In the genomic region with DNA sequence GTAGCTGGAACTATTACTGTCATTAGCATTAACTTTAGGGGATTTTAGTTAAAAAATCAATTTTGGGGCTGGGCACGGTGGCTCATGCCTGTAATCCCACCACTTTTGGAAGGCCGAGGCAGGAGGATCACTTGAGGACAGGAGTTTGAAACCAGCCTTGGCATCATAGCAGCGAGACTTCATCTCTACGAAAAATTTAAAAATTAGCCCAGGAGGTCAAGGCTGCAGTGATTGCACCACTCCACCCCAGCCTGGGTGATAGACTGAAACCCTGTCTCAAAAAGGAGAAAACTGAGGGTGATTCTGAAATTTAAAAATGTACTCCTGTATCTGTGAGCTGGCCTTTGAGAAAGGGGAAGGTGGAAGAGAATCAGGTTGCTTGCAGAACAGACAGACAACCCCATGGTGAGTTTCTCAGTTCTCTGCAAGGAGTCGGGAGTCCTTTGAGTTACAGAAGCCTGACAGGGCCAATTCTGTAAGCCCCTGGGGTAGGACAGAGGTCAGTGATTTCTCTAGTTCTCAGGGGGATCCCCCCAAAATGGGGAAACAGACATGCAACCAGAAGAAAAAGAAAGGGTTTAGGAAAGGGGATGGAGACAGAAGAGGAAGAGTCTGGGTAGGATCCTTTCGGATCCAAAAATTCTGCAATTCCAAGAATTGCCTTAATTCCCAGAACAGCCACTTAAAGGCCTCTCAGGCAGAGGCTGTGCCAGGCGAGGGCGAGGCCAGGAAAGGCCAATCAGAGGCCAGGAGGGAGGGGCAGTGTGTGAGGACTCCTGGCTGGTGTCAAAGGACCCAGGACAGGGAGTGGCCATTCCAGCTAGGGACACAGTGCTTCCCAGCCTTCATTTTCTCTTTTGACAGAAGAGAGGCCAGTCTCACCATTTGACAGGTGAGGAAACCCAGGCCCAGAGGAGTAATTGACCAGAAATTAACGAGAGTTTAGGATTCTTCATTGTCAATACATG, we compare ENCODE assay signal across 9 cellular contexts. TPM values are rescaled to one million over a fixed set of nuclear protein-coding genes. Genes with fewer than 3 reads are reported as not detected.
DNase-seq lines count a peak whose midpoint lies in the region; ATAC-seq and TF ChIP-seq lines count a peak whose summit lies in the region.
"Had no signal": no experiment of that assay in that cellular context is flagged by ENCODE, and none has a peak within 500 bp of the region (broad histone marks: within the 10 kb centered on the region; RNA-seq: fewer than 3 reads in every experiment).

No MANE protein-coding gene starts in this region.

- H3K9me3 ChIP-seq in HCT116 (ENCODE audit: control insufficient read depth in 1 of 2, insufficient read depth in 1 of 2, low read depth in 1 of 2, low read length in 2 of 2) (no peaks in the 10 kb centered on the region), body of pancreas (no peaks in the 10 kb centered on the region), thoracic aorta (no peaks in the 10 kb centered on the region)

- POLR2A ChIA-PET in HCT116 (lab: Charles Lee), result interaction anchor here (1.0 kb wide), 1 partner anchor 9 kb away, joined by 3 read pairs; no protein-coding TSS in a partner anchor

- peaks cover 0 to 12% of the 10 kb centered on the region in 2 experiments; a peak in 3 of 4 replicates for H3K4me1 ChIP-seq in HCT116 (ENCODE audit: control insufficient read depth in 1 of 2, insufficient read depth in 2 of 2, low read length in 2 of 2)
- H3K4me1 ChIP-seq in body of pancreas, result peaks cover 80% of the 10 kb centered on the region
- peaks cover 21 to 26% of the 10 kb centered on the region in 2 donors for H3K4me1 ChIP-seq in thoracic aorta (ENCODE audit: control insufficient read depth in 1 of 2, low read depth in 2 of 2)

- no peaks in the 10 kb centered on the region for H3K36me3 ChIP-seq in HCT116 (ENCODE audit: control insufficient read depth in 1 of 2, insufficient read depth in 2 of 2, low read length in 2 of 2)
- H3K36me3 ChIP-seq in body of pancreas (replicated peaks in 1 of 2; ENCODE audit: insufficient read depth in 1 of 2, low read depth in 2 of 2), result no peaks in the 10 kb centered on the region
- H3K36me3 ChIP-seq in thoracic aorta, result peaks cover 18% of the 10 kb centered on the region

- CTCF ChIA-PET in HCT116 (lab: Charles Lee), result no interaction called here

- no peaks in the 10 kb centered on the region for H4K20me1 ChIP-seq in HCT116 (ENCODE audit: insufficient read depth)

- no peak overlapping the region for H3K9ac ChIP-seq in HCT116 (ENCODE audit: low read length)

- H3K9me2 ChIP-seq in HCT116 (ENCODE audit: insufficient read depth), result no peaks in the 10 kb centered on the region

- TF ChIP-seq RAD21 in HCT116 (IDR thresholded peaks at IDR 0.05; ENCODE audit: low read depth), result no peak

- DNase-seq in HCT116 (ENCODE audit: low read depth, low spot score) (peak; percentile 56), body of pancreas (peak; percentile 89 to 93 (median 92)), left lobe of liver (ENCODE audit: low spot score) (peak; percentile 95), thoracic aorta (ENCODE audit: low spot score) (peak; percentile 28), pons (ENCODE audit: low spot score) (no peak)
- DNase-seq: NCI-H1417 had no signal

- H3K27ac ChIP-seq in HCT116 (ENCODE audit: low read depth, low read length), result no peak overlapping the region
- peak overlapping the region; percentile 71 to 83 (median 82) for H3K27ac ChIP-seq in body of pancreas
- peak overlapping the region; percentile 45 to 58 for H3K27ac ChIP-seq in thoracic aorta

- TF ChIP-seq POLR2A in HCT116 (IDR thresholded peaks at IDR 0.05; ENCODE audit: borderline replicate concordance, extremely low read depth, insufficient read depth, insufficient read length), result no peak
- TF ChIP-seq POLR2A in body of pancreas (IDR thresholded peaks at IDR 0.05), result peak in 2 of 3 donors; percentile 51 to 56

- H3K27me3 ChIP-seq in HCT116 (ENCODE audit: insufficient read depth, low read length), result no peaks in the 10 kb centered on the region
- H3K27me3 ChIP-seq in body of pancreas, result no peaks in the 10 kb centered on the region
- H3K27me3 ChIP-seq in thoracic aorta (replicated peaks; ENCODE audit: insufficient read depth), result no peaks in the 10 kb centered on the region

- TF ChIP-seq CTCF in HCT116 (IDR thresholded peaks at IDR 0.05 in 2 of 3, conservative IDR thresholded peaks at IDR 0.05 in 1 of 3; ENCODE audit: borderline replicate concordance in 1 of 3, insufficient read depth in 1 of 3, low read depth in 2 of 3, low read length in 2 of 3), result no peak
- TF ChIP-seq CTCF in body of pancreas (IDR thresholded peaks at IDR 0.05), result peak in 1 of 7 experiments; percentile 8
- no peak for TF ChIP-seq CTCF in thoracic aorta (IDR thresholded peaks at IDR 0.05)

- RAD21 ChIA-PET in HCT116 (lab: Charles Lee; ENCODE audit: low non-redundant PET in 1 of 2, low total read pairs in 2 of 2, uncharacterized antibody in 2 of 2, unreplicated experiment in 2 of 2), result no interaction called here

- no TSS peak for BruUV-seq in HCT116 (replicated peaks; lab: Mats Ljungman, UMichigan)

- H3K4me3 ChIP-seq in HCT116 (replicated peaks in 1 of 2; ENCODE audit: low read depth in 1 of 2, low read length in 2 of 2), result no peak overlapping the region
- no peak overlapping the region for H3K4me3 ChIP-seq in body of pancreas
- H3K4me3 ChIP-seq in thoracic aorta, result no peak overlapping the region

- intact Hi-C loops in HCT116 (cut with micrococcal nuclease), result no loop called here
- intact Hi-C loops in body of pancreas (cut with DNase I), result no loop called here

- ATAC-seq in HCT116 (peak; percentile 100), body of pancreas (peak; percentile 80), left lobe of liver (peak; percentile 83), thoracic aorta (ENCODE audit: insufficient number of reproducible peaks, low FRiP score, low read depth) (peak; percentile 30), GM21737 (IDR thresholded peaks at IDR 0.05; ENCODE audit: unreplicated experiment) (no peak), GM19467 (IDR thresholded peaks at IDR 0.05; ENCODE audit: unreplicated experiment) (no peak)

- H3K4me2 ChIP-seq in HCT116 (ENCODE audit: low read length), result peak overlapping the region; percentile 40

- H2AFZ ChIP-seq in HCT116 (ENCODE audit: low read depth, low read length, poor library complexity, severe bottlenecking), result peak overlapping the region; percentile 72

- WGBS in body of pancreas, 2 donors, result 34 to 36% methylated on average over 9 of the region's 9 CpGs

- no peaks in the 10 kb centered on the region for H3K79me2 ChIP-seq in HCT116 (ENCODE audit: insufficient read depth, low read length)

TF ChIP-seq in HCT116, 20 proteins besides CTCF, POLR2A, EP300 and RAD21:
- no peak for TF ChIP-seq TCF7L2 (IDR thresholded peaks at IDR 0.05; ENCODE audit: borderline replicate concordance, extremely low read depth, insufficient read depth, insufficient read length)
- no peak for TF ChIP-seq ATF3 (IDR thresholded peaks at IDR 0.05)

RNA-seq across cellular contexts. Expression of gene NUPR1, which starts 6.7 kb away (rescaled TPM):
- 2.2 TPM for total RNA-seq in HCT116 (2021; ENCODE audit: unreplicated experiment)
- polyA plus RNA-seq in HCT116 (2012), result 2.1 and 2.5 TPM in 2 replicates
- 10 to 100 TPM; 32.0 to 92.4 TPM for total RNA-seq in body of pancreas
- 92.6 TPM for total RNA-seq in left lobe of liver
- 10 to 100 TPM; 17.7 to 53.5 TPM for total RNA-seq in thoracic aorta

RNA-seq across cellular contexts. Expression of gene SGF29, which starts 21.7 kb away (rescaled TPM):
- total RNA-seq in HCT116 (2021; ENCODE audit: unreplicated experiment), result 19.7 TPM
- 28.8 and 33.5 TPM in 2 replicates for polyA plus RNA-seq in HCT116 (2012)
- 10 to 100 TPM; 25.2 to 30.7 TPM for total RNA-seq in body of pancreas
- total RNA-seq in left lobe of liver, result 19.3 TPM
- total RNA-seq in thoracic aorta, result 10 to 100 TPM; 17.8 to 26.9 TPM

RNA-seq across cellular contexts. Expression of gene IL27, which starts 25.4 kb away (rescaled TPM):
- total RNA-seq in HCT116 (2021; ENCODE audit: unreplicated experiment) (not detected), body of pancreas (not detected), left lobe of liver (12.9 TPM), thoracic aorta (1 to 10 TPM in 1 of 2 donors, under 1 TPM in 1; 0.68 to 2.5 TPM)
- polyA plus RNA-seq in HCT116 (2012), result not detected in 2 replicates
- total RNA-seq: astrocyte had no signal

RNA-seq across cellular contexts. Expression of gene APOBR, which starts 37.6 kb away (rescaled TPM):
- total RNA-seq in HCT116 (2021; ENCODE audit: unreplicated experiment) (0.05 TPM), body of pancreas (1 to 10 TPM; 1.0 to 2.0 TPM), left lobe of liver (0.58 TPM), thoracic aorta (1 to 10 TPM; 1.1 to 3.4 TPM)
- 0.07 and 0.08 TPM in 2 replicates for polyA plus RNA-seq in HCT116 (2012)
- total RNA-seq: astrocyte had no signal

RNA-seq across cellular contexts. Expression of gene CLN3, which starts 40.2 kb away (rescaled TPM):
- total RNA-seq in HCT116 (2021; ENCODE audit: unreplicated experiment), result 19.9 TPM
- 13.4 and 14.5 TPM in 2 replicates for polyA plus RNA-seq in HCT116 (2012)
- 10 to 100 TPM; 28.0 to 29.6 TPM for total RNA-seq in body of pancreas
- total RNA-seq in left lobe of liver, result 17.5 TPM
- 10 to 100 TPM; 16.9 to 25.2 TPM for total RNA-seq in thoracic aorta

Comparison
In these comparisons a context has a peak if more than half of its experiments do, and no peak if none do; other contexts are left out.
1. ATAC-seq: peak in HCT116 (single experiment), body of pancreas (single experiment), left lobe of liver (single experiment) and thoracic aorta (single experiment); none in GM21737 (single experiment) and GM19467 (single experiment).